1 cellular context compared by ENCODE assay signal in the genomic region with DNA sequence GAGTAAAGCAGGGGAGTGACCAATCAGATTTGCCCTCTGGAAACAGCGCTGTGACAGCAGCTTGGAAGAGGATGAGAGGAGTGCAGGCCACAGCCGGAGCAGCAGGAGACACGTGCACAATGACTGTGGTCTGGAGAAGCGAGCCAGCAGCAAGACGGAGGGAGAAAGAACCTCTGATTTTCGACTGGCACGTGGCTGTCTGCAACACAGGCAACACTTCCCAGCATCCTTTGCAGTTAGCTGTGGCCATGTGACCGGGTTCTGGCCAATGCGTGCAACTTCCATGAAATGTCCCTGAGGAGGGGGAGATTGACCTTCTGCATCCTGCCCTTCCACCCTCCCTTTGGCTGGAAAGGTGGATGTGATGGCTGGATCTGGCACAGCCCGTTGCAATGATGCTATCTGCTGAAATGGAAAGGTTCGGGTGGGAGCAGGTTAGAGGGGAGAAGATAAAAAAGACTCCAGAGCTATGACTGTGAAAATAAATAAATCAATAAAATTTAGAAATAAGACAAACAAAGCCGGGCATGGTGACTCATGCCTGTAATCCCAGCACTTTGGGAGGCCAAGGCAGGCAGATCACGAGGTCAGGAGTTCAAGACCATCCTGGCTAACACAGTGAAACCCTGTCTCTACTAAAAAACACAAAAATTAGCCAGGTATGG.
TF ChIP-seq lines count a peak whose summit lies in the region.

No MANE protein-coding gene starts in this region.

TF ChIP-seq in HepG2, 621 proteins besides CTCF, POLR2A, EP300 and RAD21 (continued from another document and continues in another):
- TF ChIP-seq, protein P1, sequence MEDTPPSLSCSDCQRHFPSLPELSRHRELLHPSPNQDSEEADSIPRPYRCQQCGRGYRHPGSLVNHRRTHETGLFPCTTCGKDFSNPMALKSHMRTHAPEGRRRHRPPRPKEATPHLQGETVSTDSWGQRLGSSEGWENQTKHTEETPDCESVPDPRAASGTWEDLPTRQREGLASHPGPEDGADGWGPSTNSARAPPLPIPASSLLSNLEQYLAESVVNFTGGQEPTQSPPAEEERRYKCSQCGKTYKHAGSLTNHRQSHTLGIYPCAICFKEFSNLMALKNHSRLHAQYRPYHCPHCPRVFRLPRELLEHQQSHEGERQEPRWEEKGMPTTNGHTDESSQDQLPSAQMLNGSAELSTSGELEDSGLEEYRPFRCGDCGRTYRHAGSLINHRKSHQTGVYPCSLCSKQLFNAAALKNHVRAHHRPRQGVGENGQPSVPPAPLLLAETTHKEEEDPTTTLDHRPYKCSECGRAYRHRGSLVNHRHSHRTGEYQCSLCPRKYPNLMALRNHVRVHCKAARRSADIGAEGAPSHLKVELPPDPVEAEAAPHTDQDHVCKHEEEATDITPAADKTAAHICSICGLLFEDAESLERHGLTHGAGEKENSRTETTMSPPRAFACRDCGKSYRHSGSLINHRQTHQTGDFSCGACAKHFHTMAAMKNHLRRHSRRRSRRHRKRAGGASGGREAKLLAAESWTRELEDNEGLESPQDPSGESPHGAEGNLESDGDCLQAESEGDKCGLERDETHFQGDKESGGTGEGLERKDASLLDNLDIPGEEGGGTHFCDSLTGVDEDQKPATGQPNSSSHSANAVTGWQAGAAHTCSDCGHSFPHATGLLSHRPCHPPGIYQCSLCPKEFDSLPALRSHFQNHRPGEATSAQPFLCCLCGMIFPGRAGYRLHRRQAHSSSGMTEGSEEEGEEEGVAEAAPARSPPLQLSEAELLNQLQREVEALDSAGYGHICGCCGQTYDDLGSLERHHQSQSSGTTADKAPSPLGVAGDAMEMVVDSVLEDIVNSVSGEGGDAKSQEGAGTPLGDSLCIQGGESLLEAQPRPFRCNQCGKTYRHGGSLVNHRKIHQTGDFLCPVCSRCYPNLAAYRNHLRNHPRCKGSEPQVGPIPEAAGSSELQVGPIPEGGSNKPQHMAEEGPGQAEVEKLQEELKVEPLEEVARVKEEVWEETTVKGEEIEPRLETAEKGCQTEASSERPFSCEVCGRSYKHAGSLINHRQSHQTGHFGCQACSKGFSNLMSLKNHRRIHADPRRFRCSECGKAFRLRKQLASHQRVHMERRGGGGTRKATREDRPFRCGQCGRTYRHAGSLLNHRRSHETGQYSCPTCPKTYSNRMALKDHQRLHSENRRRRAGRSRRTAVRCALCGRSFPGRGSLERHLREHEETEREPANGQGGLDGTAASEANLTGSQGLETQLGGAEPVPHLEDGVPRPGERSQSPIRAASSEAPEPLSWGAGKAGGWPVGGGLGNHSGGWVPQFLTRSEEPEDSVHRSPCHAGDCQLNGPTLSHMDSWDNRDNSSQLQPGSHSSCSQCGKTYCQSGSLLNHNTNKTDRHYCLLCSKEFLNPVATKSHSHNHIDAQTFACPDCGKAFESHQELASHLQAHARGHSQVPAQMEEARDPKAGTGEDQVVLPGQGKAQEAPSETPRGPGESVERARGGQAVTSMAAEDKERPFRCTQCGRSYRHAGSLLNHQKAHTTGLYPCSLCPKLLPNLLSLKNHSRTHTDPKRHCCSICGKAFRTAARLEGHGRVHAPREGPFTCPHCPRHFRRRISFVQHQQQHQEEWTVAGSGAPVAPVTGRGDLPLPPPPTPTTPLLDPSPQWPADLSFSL (CRISPR knock-in tag; IDR thresholded peaks at IDR 0.05), result no peak
- TF ChIP-seq GABPB1 (CRISPR knock-in tag; IDR thresholded peaks at IDR 0.05) (no peak), MEIS1 (CRISPR knock-in tag; IDR thresholded peaks at IDR 0.05; ENCODE audit: borderline replicate concordance) (no peak), IKZF4 (CRISPR knock-in tag; IDR thresholded peaks at IDR 0.05; ENCODE audit: borderline replicate concordance, low read depth, not compliant biosample characterization) (no peak), ZIK1 (CRISPR knock-in tag; IDR thresholded peaks at IDR 0.05; ENCODE audit: borderline replicate concordance, low read depth) (no peak), SNRNP70 (IDR thresholded peaks at IDR 0.05; ENCODE audit: low read depth, low read length) (no peak), MAZ (IDR thresholded peaks at IDR 0.05; ENCODE audit: borderline replicate concordance, low read depth, low read length) (no peak), MAZ (CRISPR knock-in tag; IDR thresholded peaks at IDR 0.05; ENCODE audit: low read depth) (no peak), RBM22 (optimal IDR thresholded peaks at IDR 0.05; ENCODE audit: low read length) (no peak), PAWR (CRISPR knock-in tag; IDR thresholded peaks at IDR 0.05; ENCODE audit: borderline replicate concordance) (no peak), SETDB1 (CRISPR knock-in tag; IDR thresholded peaks at IDR 0.05; ENCODE audit: borderline replicate concordance) (no peak), PCBP1 (IDR thresholded peaks at IDR 0.05; ENCODE audit: borderline replicate concordance, low read depth, low read length) (no peak), ZNF160 (CRISPR knock-in tag; IDR thresholded peaks at IDR 0.05) (no peak), NBN (conservative IDR thresholded peaks at IDR 0.05) (no peak), MEF2D (CRISPR knock-in tag; IDR thresholded peaks at IDR 0.05) (no peak), ZNF724P (CRISPR knock-in tag; IDR thresholded peaks at IDR 0.05; ENCODE audit: borderline replicate concordance) (no peak), ZNF619 (CRISPR knock-in tag; IDR thresholded peaks at IDR 0.05) (no peak), ZNF101 (CRISPR knock-in tag; IDR thresholded peaks at IDR 0.05; ENCODE audit: borderline replicate concordance, low read depth) (no peak), NFATC3 (CRISPR knock-in tag; IDR thresholded peaks at IDR 0.05) (no peak), ESRRA (CRISPR knock-in tag; IDR thresholded peaks at IDR 0.05; ENCODE audit: low read depth) (no peak), ZNF143 (CRISPR knock-in tag; IDR thresholded peaks at IDR 0.05) (peak; percentile 84), CCAR2 (optimal IDR thresholded peaks at IDR 0.05; ENCODE audit: low read depth, low read length) (no peak), HNF4A (CRISPR knock-in tag; IDR thresholded peaks at IDR 0.05) (no peak), ZNF331 (CRISPR knock-in tag; IDR thresholded peaks at IDR 0.05) (no peak), ZNF501 (CRISPR knock-in tag; IDR thresholded peaks at IDR 0.05) (no peak), TGIF2 (CRISPR knock-in tag; IDR thresholded peaks at IDR 0.05) (no peak), SSRP1 (CRISPR knock-in tag; IDR thresholded peaks at IDR 0.05) (no peak), NR2F6 (IDR thresholded peaks at IDR 0.05) (peak; percentile 55; the same call in 1 of the 2 replicates), NR2F6 (CRISPR knock-in tag; IDR thresholded peaks at IDR 0.05) (no peak), TARDBP (CRISPR knock-in tag; IDR thresholded peaks at IDR 0.05) (no peak; the same call in 1 of the 2 replicates), KLF16 (CRISPR knock-in tag; IDR thresholded peaks at IDR 0.05) (no peak), ZBTB8A (CRISPR knock-in tag; IDR thresholded peaks at IDR 0.05; ENCODE audit: borderline replicate concordance, low read depth) (no peak), ZNF546 (CRISPR knock-in tag; conservative IDR thresholded peaks at IDR 0.05) (no peak), ZFAT (CRISPR knock-in tag; conservative IDR thresholded peaks at IDR 0.05) (no peak), CENPX (CRISPR knock-in tag; IDR thresholded peaks at IDR 0.05) (no peak), TCF7 (IDR thresholded peaks at IDR 0.05; ENCODE audit: low read depth) (no peak), ZBTB1 (CRISPR knock-in tag; IDR thresholded peaks at IDR 0.05; ENCODE audit: borderline replicate concordance) (no peak), ZFX (CRISPR knock-in tag; IDR thresholded peaks at IDR 0.05; ENCODE audit: low read depth) (no peak), ZNF879 (CRISPR knock-in tag; IDR thresholded peaks at IDR 0.05) (no peak), ATF1 (CRISPR knock-in tag; IDR thresholded peaks at IDR 0.05) (no peak), ISL2 (CRISPR knock-in tag; IDR thresholded peaks at IDR 0.05) (no peak), JUND (CRISPR knock-in tag; IDR thresholded peaks at IDR 0.05) (no peak), RELA (CRISPR knock-in tag; IDR thresholded peaks at IDR 0.05) (no peak), ZNF205 (CRISPR knock-in tag; IDR thresholded peaks at IDR 0.05) (no peak), ZNF230 (CRISPR knock-in tag; IDR thresholded peaks at IDR 0.05) (no peak), SALL1 (CRISPR knock-in tag; IDR thresholded peaks at IDR 0.05) (no peak), SMARCE1 (IDR thresholded peaks at IDR 0.05; ENCODE audit: borderline replicate concordance) (no peak), HNRNPLL (IDR thresholded peaks at IDR 0.05; ENCODE audit: low read depth, low read length, poor library complexity, severe bottlenecking) (no peak)
- TF ChIP-seq, protein P2, sequence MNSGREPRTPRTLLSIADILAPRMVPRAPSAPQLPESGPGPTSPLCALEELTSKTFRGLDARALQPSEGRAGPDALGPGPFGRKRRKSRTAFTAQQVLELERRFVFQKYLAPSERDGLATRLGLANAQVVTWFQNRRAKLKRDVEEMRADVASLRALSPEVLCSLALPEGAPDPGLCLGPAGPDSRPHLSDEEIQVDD (CRISPR knock-in tag; IDR thresholded peaks at IDR 0.05; ENCODE audit: borderline replicate concordance), result no peak
- TF ChIP-seq, protein P3, sequence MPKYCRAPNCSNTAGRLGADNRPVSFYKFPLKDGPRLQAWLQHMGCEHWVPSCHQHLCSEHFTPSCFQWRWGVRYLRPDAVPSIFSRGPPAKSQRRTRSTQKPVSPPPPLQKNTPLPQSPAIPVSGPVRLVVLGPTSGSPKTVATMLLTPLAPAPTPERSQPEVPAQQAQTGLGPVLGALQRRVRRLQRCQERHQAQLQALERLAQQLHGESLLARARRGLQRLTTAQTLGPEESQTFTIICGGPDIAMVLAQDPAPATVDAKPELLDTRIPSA (CRISPR knock-in tag; IDR thresholded peaks at IDR 0.05; ENCODE audit: borderline replicate concordance), result no peak
- TF ChIP-seq, protein P4, sequence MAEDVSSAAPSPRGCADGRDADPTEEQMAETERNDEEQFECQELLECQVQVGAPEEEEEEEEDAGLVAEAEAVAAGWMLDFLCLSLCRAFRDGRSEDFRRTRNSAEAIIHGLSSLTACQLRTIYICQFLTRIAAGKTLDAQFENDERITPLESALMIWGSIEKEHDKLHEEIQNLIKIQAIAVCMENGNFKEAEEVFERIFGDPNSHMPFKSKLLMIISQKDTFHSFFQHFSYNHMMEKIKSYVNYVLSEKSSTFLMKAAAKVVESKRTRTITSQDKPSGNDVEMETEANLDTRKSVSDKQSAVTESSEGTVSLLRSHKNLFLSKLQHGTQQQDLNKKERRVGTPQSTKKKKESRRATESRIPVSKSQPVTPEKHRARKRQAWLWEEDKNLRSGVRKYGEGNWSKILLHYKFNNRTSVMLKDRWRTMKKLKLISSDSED (CRISPR knock-in tag; IDR thresholded peaks at IDR 0.05), result no peak
- TF ChIP-seq, protein P5, sequence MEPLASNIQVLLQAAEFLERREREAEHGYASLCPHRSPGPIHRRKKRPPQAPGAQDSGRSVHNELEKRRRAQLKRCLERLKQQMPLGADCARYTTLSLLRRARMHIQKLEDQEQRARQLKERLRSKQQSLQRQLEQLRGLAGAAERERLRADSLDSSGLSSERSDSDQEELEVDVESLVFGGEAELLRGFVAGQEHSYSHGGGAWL (CRISPR knock-in tag; IDR thresholded peaks at IDR 0.05), result no peak; the same call in 1 of the 2 replicates
- TF ChIP-seq, protein P6, sequence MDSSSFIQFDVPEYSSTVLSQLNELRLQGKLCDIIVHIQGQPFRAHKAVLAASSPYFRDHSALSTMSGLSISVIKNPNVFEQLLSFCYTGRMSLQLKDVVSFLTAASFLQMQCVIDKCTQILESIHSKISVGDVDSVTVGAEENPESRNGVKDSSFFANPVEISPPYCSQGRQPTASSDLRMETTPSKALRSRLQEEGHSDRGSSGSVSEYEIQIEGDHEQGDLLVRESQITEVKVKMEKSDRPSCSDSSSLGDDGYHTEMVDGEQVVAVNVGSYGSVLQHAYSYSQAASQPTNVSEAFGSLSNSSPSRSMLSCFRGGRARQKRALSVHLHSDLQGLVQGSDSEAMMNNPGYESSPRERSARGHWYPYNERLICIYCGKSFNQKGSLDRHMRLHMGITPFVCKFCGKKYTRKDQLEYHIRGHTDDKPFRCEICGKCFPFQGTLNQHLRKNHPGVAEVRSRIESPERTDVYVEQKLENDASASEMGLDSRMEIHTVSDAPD (CRISPR knock-in tag; IDR thresholded peaks at IDR 0.05), result 0 out of 2 replicates have a peak, but pooled peaks have one; percentile 49
- TF ChIP-seq, protein P7, sequence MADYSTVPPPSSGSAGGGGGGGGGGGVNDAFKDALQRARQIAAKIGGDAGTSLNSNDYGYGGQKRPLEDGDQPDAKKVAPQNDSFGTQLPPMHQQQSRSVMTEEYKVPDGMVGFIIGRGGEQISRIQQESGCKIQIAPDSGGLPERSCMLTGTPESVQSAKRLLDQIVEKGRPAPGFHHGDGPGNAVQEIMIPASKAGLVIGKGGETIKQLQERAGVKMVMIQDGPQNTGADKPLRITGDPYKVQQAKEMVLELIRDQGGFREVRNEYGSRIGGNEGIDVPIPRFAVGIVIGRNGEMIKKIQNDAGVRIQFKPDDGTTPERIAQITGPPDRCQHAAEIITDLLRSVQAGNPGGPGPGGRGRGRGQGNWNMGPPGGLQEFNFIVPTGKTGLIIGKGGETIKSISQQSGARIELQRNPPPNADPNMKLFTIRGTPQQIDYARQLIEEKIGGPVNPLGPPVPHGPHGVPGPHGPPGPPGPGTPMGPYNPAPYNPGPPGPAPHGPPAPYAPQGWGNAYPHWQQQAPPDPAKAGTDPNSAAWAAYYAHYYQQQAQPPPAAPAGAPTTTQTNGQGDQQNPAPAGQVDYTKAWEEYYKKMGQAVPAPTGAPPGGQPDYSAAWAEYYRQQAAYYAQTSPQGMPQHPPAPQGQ (CRISPR knock-in tag; IDR thresholded peaks at IDR 0.05; ENCODE audit: borderline replicate concordance), result no peak
- TF ChIP-seq, protein P8, sequence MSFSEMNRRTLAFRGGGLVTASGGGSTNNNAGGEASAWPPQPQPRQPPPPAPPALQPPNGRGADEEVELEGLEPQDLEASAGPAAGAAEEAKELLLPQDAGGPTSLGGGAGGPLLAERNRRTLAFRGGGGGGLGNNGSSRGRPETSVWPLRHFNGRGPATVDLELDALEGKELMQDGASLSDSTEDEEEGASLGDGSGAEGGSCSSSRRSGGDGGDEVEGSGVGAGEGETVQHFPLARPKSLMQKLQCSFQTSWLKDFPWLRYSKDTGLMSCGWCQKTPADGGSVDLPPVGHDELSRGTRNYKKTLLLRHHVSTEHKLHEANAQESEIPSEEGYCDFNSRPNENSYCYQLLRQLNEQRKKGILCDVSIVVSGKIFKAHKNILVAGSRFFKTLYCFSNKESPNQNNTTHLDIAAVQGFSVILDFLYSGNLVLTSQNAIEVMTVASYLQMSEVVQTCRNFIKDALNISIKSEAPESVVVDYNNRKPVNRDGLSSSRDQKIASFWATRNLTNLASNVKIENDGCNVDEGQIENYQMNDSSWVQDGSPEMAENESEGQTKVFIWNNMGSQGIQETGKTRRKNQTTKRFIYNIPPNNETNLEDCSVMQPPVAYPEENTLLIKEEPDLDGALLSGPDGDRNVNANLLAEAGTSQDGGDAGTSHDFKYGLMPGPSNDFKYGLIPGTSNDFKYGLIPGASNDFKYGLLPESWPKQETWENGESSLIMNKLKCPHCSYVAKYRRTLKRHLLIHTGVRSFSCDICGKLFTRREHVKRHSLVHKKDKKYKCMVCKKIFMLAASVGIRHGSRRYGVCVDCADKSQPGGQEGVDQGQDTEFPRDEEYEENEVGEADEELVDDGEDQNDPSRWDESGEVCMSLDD (CRISPR knock-in tag; IDR thresholded peaks at IDR 0.05; ENCODE audit: borderline replicate concordance), result no peak
